ENCODE assay signal across 8 cellular contexts in the genomic region with DNA sequence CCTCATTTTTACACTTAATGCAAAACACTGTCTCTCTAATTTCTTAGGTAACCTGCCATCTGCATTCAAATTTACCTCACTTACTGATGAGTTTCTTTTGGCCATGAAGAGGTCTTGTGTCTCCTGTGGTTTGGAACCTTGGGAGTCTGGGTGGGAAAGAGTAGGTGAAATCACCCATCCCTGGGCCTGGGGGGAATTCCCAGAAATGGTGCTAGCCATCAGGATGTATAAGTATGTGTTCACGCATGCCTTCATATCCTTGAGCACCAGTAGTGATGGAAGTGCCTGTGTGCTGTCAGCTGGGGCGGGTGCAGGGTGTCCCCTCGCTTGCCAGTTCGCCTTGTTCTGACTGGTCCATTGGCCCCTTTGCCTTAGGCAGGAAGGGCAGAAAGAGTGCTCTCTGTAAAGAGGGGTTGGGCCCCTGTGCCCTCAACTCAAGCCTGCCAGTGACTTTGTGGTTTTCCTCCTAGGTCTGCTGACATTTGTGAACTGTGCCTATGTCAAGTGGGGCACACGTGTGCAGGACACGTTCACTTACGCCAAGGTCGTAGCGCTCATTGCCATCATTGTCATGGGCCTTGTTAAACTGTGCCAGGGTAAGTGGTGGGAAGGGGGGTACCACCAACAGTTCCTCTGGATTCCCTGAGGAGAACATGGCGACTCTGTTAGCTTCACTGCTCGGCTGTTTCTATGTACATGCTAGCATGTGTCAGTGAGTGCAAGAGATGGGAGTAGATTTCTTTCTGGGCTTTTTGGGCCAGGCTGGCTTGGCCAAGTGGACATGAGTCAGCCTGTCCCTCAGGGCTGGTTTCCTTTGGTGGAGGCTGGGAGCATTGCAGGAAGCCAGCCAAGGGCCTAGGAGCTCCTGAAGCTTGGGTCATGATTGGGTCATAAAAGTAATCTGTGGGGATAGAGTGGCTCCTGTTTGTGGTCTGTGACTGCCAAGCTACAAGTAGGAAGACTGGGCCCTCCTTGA. TPM values are rescaled to one million over a fixed set of nuclear protein-coding genes. Genes with fewer than 3 reads are reported as not detected.
DNase-seq lines count a peak whose midpoint lies in the region; ATAC-seq and TF ChIP-seq lines count a peak whose summit lies in the region.

No MANE protein-coding gene starts in this region.

- peak overlapping the region; percentile 76 for H3K27ac ChIP-seq in skeletal muscle tissue (ENCODE audit: low read depth, low read length)

- no peak for ATAC-seq in GM18858 (IDR thresholded peaks at IDR 0.05; ENCODE audit: unreplicated experiment)

- peaks cover 70 to 76% (median 71%) of the 10 kb centered on the region in 3 donors for H3K4me1 ChIP-seq in skeletal muscle tissue (ENCODE audit: control insufficient read depth in 3 of 3, insufficient read depth in 3 of 3, low read length in 3 of 3)

- H3K9ac ChIP-seq in skeletal muscle tissue (ENCODE audit: low read depth in 1 of 3, low read length in 3 of 3): peak overlapping the region; percentile 12 to 28 (median 25)

- peak; percentile 77 for DNase-seq in HCEC 1CT
- peak; percentile 43 for DNase-seq in UCSD-AML1 (lab: John Stamatoyannopoulos, UW; ENCODE audit: unreplicated experiment)
- peak; percentile 94 for DNase-seq in fibroblast of mammary gland (ENCODE audit: low read depth)
- DNase-seq in DMS153 treated with DMSO at 0.1 percent for 48 hours (lab: John Stamatoyannopoulos, UW; ENCODE audit: unreplicated experiment): no peak
- no peak for DNase-seq in NCI-H1694 treated with DMSO at 0.1 percent for 48 hours (lab: John Stamatoyannopoulos, UW)
- no peak for DNase-seq in stimulated activated CD4-positive, alpha-beta T cell treated with anti-CD3 and anti-CD28 coated beads, Interleukin-4, amount 100 ng/mL, for 1 hour

- peaks cover 23 to 41% (median 32%) of the 10 kb centered on the region in 3 donors for H3K36me3 ChIP-seq in skeletal muscle tissue (ENCODE audit: control insufficient read depth in 3 of 3, insufficient read depth in 3 of 3, low read length in 3 of 3)

- H3K4me3 ChIP-seq in fibroblast of mammary gland (ENCODE audit: control insufficient read depth, low read depth, low read length) (no peak overlapping the region), skeletal muscle tissue (ENCODE audit: low read length in 3 of 3) (peak overlapping the region; percentile 31 to 49 (median 33))

- H3K9me3 ChIP-seq in skeletal muscle tissue (ENCODE audit: control insufficient read depth in 3 of 3, low read length in 3 of 3): no peaks in the 10 kb centered on the region

- H3K27me3 ChIP-seq in skeletal muscle tissue (ENCODE audit: control insufficient read depth in 3 of 3, insufficient read depth in 3 of 3, low read length in 3 of 3): no peaks in the 10 kb centered on the region

- TF ChIP-seq CTCF in fibroblast of mammary gland (conservative IDR thresholded peaks at IDR 0.05; ENCODE audit: control insufficient read depth, insufficient read depth, low read depth, low read length): no peak

RNA-seq across cellular contexts. Expression of a gene that starts 23.2 kb away (rescaled TPM):
- 11.0 TPM for total RNA-seq in skeletal muscle tissue

RNA-seq across cellular contexts. Expression of a gene that starts 23.2 kb away (rescaled TPM):
- 9.4 TPM for total RNA-seq in skeletal muscle tissue

RNA-seq across cellular contexts. Expression of a gene that starts 23.3 kb away (rescaled TPM):
- total RNA-seq in skeletal muscle tissue: 49.1 TPM

RNA-seq across cellular contexts. Expression of a gene that starts 42.4 kb away (rescaled TPM):
- 23.0 TPM for total RNA-seq in skeletal muscle tissue

RNA-seq across cellular contexts. Expression of a gene that starts 51.6 kb away (rescaled TPM):
- total RNA-seq in skeletal muscle tissue: not detected

Comparison
In these comparisons a context has a peak if more than half of its experiments do, and no peak if none do; other contexts are left out.
1. DNase-seq: peak in HCEC 1CT (single experiment), UCSD-AML1 (single experiment) and fibroblast of mammary gland (single experiment); none in DMS153 treated with DMSO at 0.1 percent for 48 hours (single experiment), NCI-H1694 treated with DMSO at 0.1 percent for 48 hours (single experiment) and stimulated activated CD4-positive, alpha-beta T cell treated with anti-CD3 and anti-CD28 coated beads, Interleukin-4, amount 100 ng/mL, for 1 hour (single experiment).